In genomic region chr2:111919794-111920608, GRCh38 we compare ENCODE assay signal across 1 cellular context.
A peak's percentile ranks its signal among the peaks of the same experiment; 100 is the strongest.
TF ChIP-seq lines count a peak whose summit lies in the region.

No MANE protein-coding gene starts in this region.

TF ChIP-seq in HepG2, 621 proteins besides CTCF, POLR2A, EP300 and RAD21 (continued from another document and continues in another):
- TF ChIP-seq HBP1 (CRISPR knock-in tag; IDR thresholded peaks at IDR 0.05; ENCODE audit: low read depth) = no peak
- no peak for TF ChIP-seq NFE2L2 (IDR thresholded peaks at IDR 0.05; ENCODE audit: low read length)
- peak; percentile 58; the same call in 1 of the 2 replicates for TF ChIP-seq ZNF264 (CRISPR knock-in tag; IDR thresholded peaks at IDR 0.05)
- TF ChIP-seq ZZZ3 (CRISPR knock-in tag; IDR thresholded peaks at IDR 0.05; ENCODE audit: borderline replicate concordance) = no peak
- no peak for TF ChIP-seq ZNF138 (CRISPR knock-in tag; IDR thresholded peaks at IDR 0.05; ENCODE audit: low read depth)
- TF ChIP-seq ATF1 (CRISPR knock-in tag; IDR thresholded peaks at IDR 0.05) = no peak
- TF ChIP-seq ZBED4 (CRISPR knock-in tag; IDR thresholded peaks at IDR 0.05; ENCODE audit: borderline replicate concordance) = no peak; the same call in 1 of the 2 replicates
- no peak for TF ChIP-seq ZFP62 (CRISPR knock-in tag; IDR thresholded peaks at IDR 0.05)
- TF ChIP-seq ZNF432 (CRISPR knock-in tag; IDR thresholded peaks at IDR 0.05; ENCODE audit: borderline replicate concordance) = no peak
- TF ChIP-seq KDM2A (CRISPR knock-in tag; IDR thresholded peaks at IDR 0.05; ENCODE audit: borderline replicate concordance, low read depth) = no peak; the same call in 1 of the 2 replicates
- TF ChIP-seq ZNF567 (CRISPR knock-in tag; IDR thresholded peaks at IDR 0.05; ENCODE audit: borderline replicate concordance) = 0 out of 2 replicates have a peak, but pooled peaks have one; percentile 36
- no peak for TF ChIP-seq ZNF253 (CRISPR knock-in tag; IDR thresholded peaks at IDR 0.05; ENCODE audit: borderline replicate concordance)
- no peak for TF ChIP-seq ZNF180 (CRISPR knock-in tag; IDR thresholded peaks at IDR 0.05; ENCODE audit: borderline replicate concordance, low read depth)
- TF ChIP-seq DMTF1 (CRISPR knock-in tag; IDR thresholded peaks at IDR 0.05) = no peak
- peak; percentile 57; the same call in 1 of the 2 replicates for TF ChIP-seq ZMYM3 (CRISPR knock-in tag; IDR thresholded peaks at IDR 0.05)
- no peak for TF ChIP-seq XBP1 (CRISPR knock-in tag; IDR thresholded peaks at IDR 0.05)
- peak; percentile 76 for TF ChIP-seq KDM6A (CRISPR knock-in tag; IDR thresholded peaks at IDR 0.05; ENCODE audit: low read depth)
- no peak for TF ChIP-seq ZNF260 (CRISPR knock-in tag; IDR thresholded peaks at IDR 0.05; ENCODE audit: borderline replicate concordance, low read depth)
- TF ChIP-seq ZNF292 (CRISPR knock-in tag; IDR thresholded peaks at IDR 0.05; ENCODE audit: borderline replicate concordance, low read depth) = no peak; the same call in 1 of the 2 replicates
- peak; percentile 25 for TF ChIP-seq ZNF407 (CRISPR knock-in tag; IDR thresholded peaks at IDR 0.05; ENCODE audit: not compliant biosample characterization)
- no peak for TF ChIP-seq ATF7 (IDR thresholded peaks at IDR 0.05)
- TF ChIP-seq ATF7 (CRISPR knock-in tag; IDR thresholded peaks at IDR 0.05) = no peak
- TF ChIP-seq POLR2G (IDR thresholded peaks at IDR 0.05; ENCODE audit: low read depth, low read length) = peak; percentile 94
- TF ChIP-seq ZXDC (CRISPR knock-in tag; IDR thresholded peaks at IDR 0.05) = no peak; the same call in 1 of the 2 replicates
- no peak for TF ChIP-seq ZNF740 (CRISPR knock-in tag; IDR thresholded peaks at IDR 0.05)
- TF ChIP-seq HNRNPH1 (optimal IDR thresholded peaks at IDR 0.05; ENCODE audit: low read depth, low read length) = no peak
- TF ChIP-seq DR1 (CRISPR knock-in tag; IDR thresholded peaks at IDR 0.05) = peak; percentile 40; the same call in 1 of the 2 replicates
- 0 out of 2 replicates have a peak, but pooled peaks have one; percentile 58 for TF ChIP-seq MLXIP (CRISPR knock-in tag; IDR thresholded peaks at IDR 0.05; ENCODE audit: borderline replicate concordance)
- TF ChIP-seq SMARCE1 (IDR thresholded peaks at IDR 0.05; ENCODE audit: borderline replicate concordance) = no peak
- no peak for TF ChIP-seq ZNF691 (CRISPR knock-in tag; IDR thresholded peaks at IDR 0.05; ENCODE audit: borderline replicate concordance, low read depth)
- no peak for TF ChIP-seq ZFP36 (IDR thresholded peaks at IDR 0.05; ENCODE audit: borderline replicate concordance, low read depth, low read length, partially characterized antibody)
